Comparison of ENCODE assay signal across 8 cellular contexts in genomic region chr6:36196049-36196879, GRCh38. TPM values are rescaled to one million over a fixed set of nuclear protein-coding genes. Genes with fewer than 3 reads are reported as not detected.
DNase-seq lines count a peak whose midpoint lies in the region; ATAC-seq and TF ChIP-seq lines count a peak whose summit lies in the region.

TSS of gene BRPF3 (plus strand) at chr6:36196744. CDS start at chr6:36200323, 3,579 bp downstream.

- H3K4me1 ChIP-seq in H9 (ENCODE audit: insufficient read depth, low read length): peaks cover 2% of the 10 kb centered on the region; the same call in 1 of the 2 replicates
- H3K4me1 ChIP-seq in ovary (ENCODE audit: insufficient read depth): peaks cover 10% of the 10 kb centered on the region
- H3K4me1 ChIP-seq in thoracic aorta (ENCODE audit: control insufficient read depth in 1 of 2, low read depth in 2 of 2): peaks cover 11 to 24% of the 10 kb centered on the region in 2 donors

- peak within 1 kb of the TSS; percentile 97 for H3K18ac ChIP-seq in H9 (ENCODE audit: insufficient read length, low read depth, low read length)

- no CpG with 5 or more reads among the region's 81 CpGs for WGBS in H9 (ENCODE audit: extremely low coverage, insufficient read length, low lambda C conversion rate)
- 1% methylated on average over 41 to 81 of the region's 81 CpGs for WGBS in ovary, 3 donors

- no peak within 1 kb of the TSS for H4K8ac ChIP-seq in H9 (replicated peaks; ENCODE audit: insufficient read length, low read depth, low read length)

- peaks cover 10% of the 10 kb centered on the region for H3K23me2 ChIP-seq in H9 (ENCODE audit: insufficient read length, low read depth, low read length, poor library complexity, severe bottlenecking)

- H3K23ac ChIP-seq in H9 (ENCODE audit: insufficient read length, low read depth, low read length): no peak within 1 kb of the TSS

- peaks cover 0 to 2% of the 10 kb centered on the region in 2 experiments; a peak in 1 of 5 replicates for H3K9me3 Mint-ChIP-seq in H9
- H3K9me3 Mint-ChIP-seq in activated naive CD8-positive, alpha-beta T cell treated with anti-CD3 and anti-CD28 coated beads for 36 hours: peaks cover 6% of the 10 kb centered on the region

- H3K9ac ChIP-seq in H9 (ENCODE audit: extremely low read depth, insufficient read length, low read length): peak within 1 kb of the TSS; percentile 84

- no peak within 1 kb of the TSS for H2BK20ac ChIP-seq in H9 (ENCODE audit: low read depth, low read length, poor library complexity, severe bottlenecking)

- TF ChIP-seq EP300 in ovary (IDR thresholded peaks at IDR 0.05): no peak

- peaks cover 12 to 22% (median 21%) of the 10 kb centered on the region in 3 experiments; a peak in 6 of 7 replicates for H3K36me3 Mint-ChIP-seq in H9 (ENCODE audit: insufficient read depth in 1 of 3, low read depth in 3 of 3)
- peaks cover 27% of the 10 kb centered on the region for H3K36me3 Mint-ChIP-seq in activated naive CD8-positive, alpha-beta T cell treated with anti-CD3 and anti-CD28 coated beads for 36 hours

- no peaks in the 10 kb centered on the region for H3K9me3 ChIP-seq in H9 (ENCODE audit: control insufficient read depth, low read depth, low read length)
- H3K9me3 ChIP-seq in ovary: no peaks in the 10 kb centered on the region
- H3K9me3 ChIP-seq in thoracic aorta: no peaks in the 10 kb centered on the region

- peak; percentile 54; the same call in 2 of the 3 replicates for TF ChIP-seq CTCF in H9 (conservative IDR thresholded peaks at IDR 0.05)
- peak; percentile 20 to 87 (median 87) for TF ChIP-seq CTCF in ovary (IDR thresholded peaks at IDR 0.05)
- TF ChIP-seq CTCF in thoracic aorta (IDR thresholded peaks at IDR 0.05): peak; percentile 41

- H3K4ac ChIP-seq in H9 (ENCODE audit: low read depth, low read length): no peak within 1 kb of the TSS

- H3K27ac ChIP-seq in H9 (ENCODE audit: insufficient read length, low read depth, low read length) (no peak within 1 kb of the TSS), ovary (peak within 1 kb of the TSS; percentile 86 to 97), thoracic aorta (peak within 1 kb of the TSS; percentile 92 to 94)

- intact Hi-C loops in Right ventricle myocardium inferior (cut with DNase I) (loop anchor here (1.0 to 2.0 kb wide), 2 partner anchors 71 to 169 kb away; partner anchors contain the start of gene MAPK14), ovary (cut with DNase I) (loop anchor here in 1 of 4 donors (5.0 to 10.0 kb wide), 2 partner anchors 61 to 169 kb away; partner anchors contain the start of genes MAPK13 and MAPK14)

- H3K36me3 ChIP-seq in ovary: no peaks in the 10 kb centered on the region
- H3K36me3 ChIP-seq in thoracic aorta: peaks cover 14% of the 10 kb centered on the region

- no peak within 1 kb of the TSS for H2BK5ac ChIP-seq in H9 (ENCODE audit: insufficient read length, low read length)

- H3K4me2 ChIP-seq in H9 (ENCODE audit: insufficient read depth, insufficient read length, low read length): peak within 1 kb of the TSS; percentile 86

- peak within 1 kb of the TSS; percentile 78 to 98 (median 95); a peak in 6 of 7 replicates for H3K27ac Mint-ChIP-seq in H9
- peak within 1 kb of the TSS; percentile 94 for H3K27ac Mint-ChIP-seq in activated naive CD8-positive, alpha-beta T cell treated with anti-CD3 and anti-CD28 coated beads for 36 hours

- H2AFZ ChIP-seq in H9 (ENCODE audit: low read length): peak within 1 kb of the TSS; percentile 15

- H3K14ac ChIP-seq in H9 (ENCODE audit: insufficient read depth, low read length): peak within 1 kb of the TSS; percentile 98

- H3K4me3 ChIP-seq in ovary (peak within 1 kb of the TSS; percentile 61), thoracic aorta (peak within 1 kb of the TSS; percentile 88)

- H3K27me3 ChIP-seq in H9 (ENCODE audit: insufficient read depth, low read length) (no peaks in the 10 kb centered on the region), ovary (no peaks in the 10 kb centered on the region), thoracic aorta (replicated peaks; ENCODE audit: insufficient read depth) (no peaks in the 10 kb centered on the region)

- H4K20me1 ChIP-seq in H9 (ENCODE audit: control insufficient read depth, insufficient read depth, insufficient read length): no peaks in the 10 kb centered on the region

- peaks cover 6% of the 10 kb centered on the region for H3K79me1 ChIP-seq in H9 (ENCODE audit: insufficient read depth, low read depth, low read length, poor library complexity, severe bottlenecking)

- H2BK15ac ChIP-seq in H9 (ENCODE audit: low read depth, low read length): no peak within 1 kb of the TSS

- no peak within 1 kb of the TSS for H2AK5ac ChIP-seq in H9 (ENCODE audit: insufficient read length, low read length)

- H3K4me3 Mint-ChIP-seq in H9: peak within 1 kb of the TSS; percentile 82 to 88
- H3K4me3 Mint-ChIP-seq in activated naive CD8-positive, alpha-beta T cell treated with anti-CD3 and anti-CD28 coated beads for 36 hours: peak within 1 kb of the TSS; percentile 85

- TF ChIP-seq POLR2A in ovary (IDR thresholded peaks at IDR 0.05): no peak

- peaks cover 1% of the 10 kb centered on the region; the same call in 1 of the 2 replicates for H3K27me3 Mint-ChIP-seq in H9 (ENCODE audit: low read depth)
- no peaks in the 10 kb centered on the region for H3K27me3 Mint-ChIP-seq in activated naive CD8-positive, alpha-beta T cell treated with anti-CD3 and anti-CD28 coated beads for 36 hours

- H2BK120ac ChIP-seq in H9 (ENCODE audit: low read depth, low read length, poor library complexity, severe bottlenecking): no peak within 1 kb of the TSS

- H3K56ac ChIP-seq in H9 (ENCODE audit: insufficient read length, low read depth, low read length): no peak within 1 kb of the TSS

- H4K91ac ChIP-seq in H9 (ENCODE audit: insufficient read length, low read depth, low read length): no peak within 1 kb of the TSS

- DNase-seq in EL (peak; percentile 79), H9 (peak; percentile 80), MV-4-11 (lab: John Stamatoyannopoulos, UW) (peak; percentile 42), SKM-1 treated with dmso at 0.1 percent for 144 hours (lab: John Stamatoyannopoulos, UW; ENCODE audit: unreplicated experiment) (peak; percentile 42), Right ventricle myocardium inferior (ENCODE audit: missing footprints) (peak; percentile 93), ovary (peak; percentile 84 to 88 (median 87)), thoracic aorta (ENCODE audit: low spot score) (peak; percentile 31)
- peak; percentile 82 for DNase-seq in activated naive CD8-positive, alpha-beta T cell treated with anti-CD3 and anti-CD28 coated beads for 36 hours

- H2BK12ac ChIP-seq in H9 (ENCODE audit: insufficient read length, low read depth, low read length): no peak within 1 kb of the TSS

- no peak within 1 kb of the TSS for H4K5ac ChIP-seq in H9 (ENCODE audit: insufficient read length, low read depth, low read length)

- ATAC-seq in Right ventricle myocardium inferior: peak; percentile 80
- peak; percentile 71 for ATAC-seq in thoracic aorta (ENCODE audit: insufficient number of reproducible peaks, low FRiP score, low read depth)

- H3T11ph ChIP-seq in H9 (ENCODE audit: low read length): no peak within 1 kb of the TSS

- H3K4me1 Mint-ChIP-seq in H9: peaks cover 22 to 24% of the 10 kb centered on the region in 2 experiments
- H3K4me1 Mint-ChIP-seq in activated naive CD8-positive, alpha-beta T cell treated with anti-CD3 and anti-CD28 coated beads for 36 hours: peaks cover 30% of the 10 kb centered on the region

- H3K79me2 ChIP-seq in H9 (ENCODE audit: insufficient read depth, low read length): peaks cover 12% of the 10 kb centered on the region; the same call in 1 of the 2 replicates

RNA-seq across cellular contexts. Expression of gene BRPF3, which starts in this region (rescaled TPM):
- total RNA-seq in H9 (2021) (43.4 and 45.9 TPM in 2 replicates), Right ventricle myocardium inferior (24.8 TPM), ovary (10 to 100 TPM; 15.7 to 34.5 (median 31.0) TPM), thoracic aorta (10 to 100 TPM; 23.2 to 29.2 TPM)
- total RNA-seq in activated naive CD8-positive, alpha-beta T cell treated with anti-CD3 and anti-CD28 coated beads for 36 hours: 10 to 100 TPM; 15.3 to 16.4 TPM
- 10 to 100 TPM; 18.2 to 30.3 TPM for polyA plus RNA-seq in ovary

Comparison
In these comparisons a context has a peak if more than half of its experiments do, and no peak if none do; other contexts are left out.
1. DNase-seq: peak in every context shown above with its lines; median percentile 93 in Right ventricle myocardium inferior; 87 in ovary; 82 in activated naive CD8-positive, alpha-beta T cell treated with anti-CD3 and anti-CD28 coated beads for 36 hours; 80 in H9; 79 in EL; 42 in MV-4-11; 42 in SKM-1 treated with dmso at 0.1 percent for 144 hours; 31 in thoracic aorta.